21 cellular contexts compared by ENCODE assay signal in genomic region chr11:2133481-2134021, GRCh38. TPM values are rescaled to one million over a fixed set of nuclear protein-coding genes. Genes with fewer than 3 reads are reported as not detected.
DNase-seq lines count a peak whose midpoint lies in the region; ATAC-seq and TF ChIP-seq lines count a peak whose summit lies in the region.
"Had no signal": no experiment of that assay in that cellular context is flagged by ENCODE, and none has a peak within 500 bp of the region (broad histone marks: within the 10 kb centered on the region; RNA-seq: fewer than 3 reads in every experiment).

No MANE protein-coding gene starts in this region.

- intact Hi-C loops in activated CD4-positive, alpha-beta T cell treated with anti-CD3 and anti-CD28 coated beads for 36 hours (cut with DNase I, micrococcal nuclease) = no loop called here
- intact Hi-C loops in mucosa of descending colon (cut with DNase I, micrococcal nuclease) = no loop called here

- H3F3A ChIP-seq in smooth muscle cell (ENCODE audit: low read depth) = peaks cover 77% of the 10 kb centered on the region

- H4K20me1 ChIP-seq in smooth muscle cell (ENCODE audit: low read depth) = peaks cover 99% of the 10 kb centered on the region

- H3K4me2 ChIP-seq in smooth muscle cell = no peak overlapping the region

- H3K36me3 Mint-ChIP-seq in activated CD4-positive, alpha-beta T cell treated with anti-CD3 and anti-CD28 coated beads for 36 hours (ENCODE audit: low read depth) = no peaks in the 10 kb centered on the region
- no peaks in the 10 kb centered on the region for H3K36me3 Mint-ChIP-seq in activated CD4-positive, alpha-beta T cell treated with anti-CD3 and anti-CD28 coated beads, Interleukin-2, amount 10 ng/mL, durations not matched to agents 7 days and 5 days (ENCODE audit: low read depth)
- peaks cover 10% of the 10 kb centered on the region for H3K36me3 Mint-ChIP-seq in glutamatergic neuron (ENCODE audit: unreplicated experiment)
- no peaks in the 10 kb centered on the region for H3K36me3 Mint-ChIP-seq in activated naive CD8-positive, alpha-beta T cell treated with anti-CD3 and anti-CD28 coated beads, Interleukin-2, amount 50 U/mL, for 24 hours (ENCODE audit: low read depth)

- H3K27ac Mint-ChIP-seq in activated CD4-positive, alpha-beta T cell treated with anti-CD3 and anti-CD28 coated beads for 36 hours = no peak overlapping the region
- H3K27ac Mint-ChIP-seq in activated CD4-positive, alpha-beta T cell treated with anti-CD3 and anti-CD28 coated beads, Interleukin-2, amount 10 ng/mL, durations not matched to agents 7 days and 5 days = no peak overlapping the region
- H3K27ac Mint-ChIP-seq in glutamatergic neuron (ENCODE audit: unreplicated experiment) = no peak overlapping the region
- H3K27ac Mint-ChIP-seq in activated naive CD8-positive, alpha-beta T cell treated with anti-CD3 and anti-CD28 coated beads, Interleukin-2, amount 50 U/mL, for 24 hours = no peak overlapping the region

- POLR2A ChIA-PET in activated CD4-positive, alpha-beta T cell treated with anti-CD3 and anti-CD28 coated beads for 36 hours (lab: Charles Lee) = interaction anchor here (1.0 kb wide), 1 partner anchor 56 kb away, joined by 3 read pairs; no protein-coding TSS in a partner anchor
- POLR2A ChIA-PET in activated CD4-positive, alpha-beta T cell treated with anti-CD3 and anti-CD28 coated beads, Interleukin-2, amount 10 ng/mL, durations not matched to agents 7 days and 5 days (lab: Charles Lee) = no interaction called here

- H3K4me1 Mint-ChIP-seq in activated CD4-positive, alpha-beta T cell treated with anti-CD3 and anti-CD28 coated beads for 36 hours = peaks cover 7% of the 10 kb centered on the region
- peaks cover 2% of the 10 kb centered on the region for H3K4me1 Mint-ChIP-seq in activated CD4-positive, alpha-beta T cell treated with anti-CD3 and anti-CD28 coated beads, Interleukin-2, amount 10 ng/mL, durations not matched to agents 7 days and 5 days
- H3K4me1 Mint-ChIP-seq in glutamatergic neuron (ENCODE audit: low read depth, unreplicated experiment) = peaks cover 9% of the 10 kb centered on the region
- peaks cover 5% of the 10 kb centered on the region for H3K4me1 Mint-ChIP-seq in activated naive CD8-positive, alpha-beta T cell treated with anti-CD3 and anti-CD28 coated beads, Interleukin-2, amount 50 U/mL, for 24 hours

- H3K27ac ChIP-seq in smooth muscle cell (ENCODE audit: low read depth) = peak overlapping the region; percentile 28
- H3K27ac ChIP-seq: 22Rv1, HL-60, Peyer's patch had no signal

- H3K9ac ChIP-seq in smooth muscle cell (ENCODE audit: low read depth) = no peak overlapping the region

- H3K79me2 ChIP-seq in smooth muscle cell (ENCODE audit: low read depth) = peaks cover 50% of the 10 kb centered on the region

- H3K4me3 ChIP-seq in mucosa of descending colon (no peak overlapping the region), smooth muscle cell (peak overlapping the region; percentile 92)
- H3K4me3 ChIP-seq: HAP-1, Peyer's patch had no signal

- H3K36me3 ChIP-seq in mucosa of descending colon (ENCODE audit: low read depth) (no peaks in the 10 kb centered on the region), smooth muscle cell (ENCODE audit: low read depth) (no peaks in the 10 kb centered on the region)
- H3K36me3 ChIP-seq: HAP-1, Peyer's patch had no signal

- H3K27me3 Mint-ChIP-seq in activated CD4-positive, alpha-beta T cell treated with anti-CD3 and anti-CD28 coated beads for 36 hours = peaks cover 56% of the 10 kb centered on the region
- peaks cover 41% of the 10 kb centered on the region for H3K27me3 Mint-ChIP-seq in activated CD4-positive, alpha-beta T cell treated with anti-CD3 and anti-CD28 coated beads, Interleukin-2, amount 10 ng/mL, durations not matched to agents 7 days and 5 days
- H3K27me3 Mint-ChIP-seq in glutamatergic neuron (ENCODE audit: unreplicated experiment) = peaks cover 11% of the 10 kb centered on the region
- peaks cover 66% of the 10 kb centered on the region for H3K27me3 Mint-ChIP-seq in activated naive CD8-positive, alpha-beta T cell treated with anti-CD3 and anti-CD28 coated beads, Interleukin-2, amount 50 U/mL, for 24 hours

- TF ChIP-seq CTCF in glutamatergic neuron (IDR thresholded peaks at IDR 0.05; ENCODE audit: partially characterized antibody, unreplicated experiment) = no peak
- no peak for TF ChIP-seq CTCF in mucosa of descending colon (IDR thresholded peaks at IDR 0.05)
- TF ChIP-seq CTCF in smooth muscle cell (IDR thresholded peaks at IDR 0.05; ENCODE audit: borderline replicate concordance, insufficient read depth, poor library complexity, severe bottlenecking) = no peak
- TF ChIP-seq CTCF in omental fat pad (IDR thresholded peaks at IDR 0.05) = no peak

- ATAC-seq in activated CD4-positive, alpha-beta T cell treated with anti-CD3 and anti-CD28 coated beads for 36 hours = no peak
- ATAC-seq in mucosa of descending colon (no peak), omental fat pad (ENCODE audit: low FRiP score) (no peak)
- no peak for ATAC-seq in activated naive CD8-positive, alpha-beta T cell treated with anti-CD3 and anti-CD28 coated beads, Interleukin-2, amount 50 U/mL, for 24 hours

- H3K9me3 Mint-ChIP-seq in activated CD4-positive, alpha-beta T cell treated with anti-CD3 and anti-CD28 coated beads for 36 hours (ENCODE audit: low read depth) = peaks cover 4% of the 10 kb centered on the region
- H3K9me3 Mint-ChIP-seq in activated CD4-positive, alpha-beta T cell treated with anti-CD3 and anti-CD28 coated beads, Interleukin-2, amount 10 ng/mL, durations not matched to agents 7 days and 5 days = no peaks in the 10 kb centered on the region
- H3K9me3 Mint-ChIP-seq in glutamatergic neuron (ENCODE audit: unreplicated experiment) = peaks cover 8% of the 10 kb centered on the region
- no peaks in the 10 kb centered on the region for H3K9me3 Mint-ChIP-seq in activated naive CD8-positive, alpha-beta T cell treated with anti-CD3 and anti-CD28 coated beads, Interleukin-2, amount 50 U/mL, for 24 hours

- no peaks in the 10 kb centered on the region for H3K27me3 ChIP-seq in smooth muscle cell (ENCODE audit: low read depth)

- 83% methylated on average over 19 of the region's 22 CpGs for WGBS in smooth muscle cell (ENCODE audit: low lambda C conversion rate)

- no peak overlapping the region for H3K4me3 Mint-ChIP-seq in activated CD4-positive, alpha-beta T cell treated with anti-CD3 and anti-CD28 coated beads for 36 hours
- no peak overlapping the region for H3K4me3 Mint-ChIP-seq in activated CD4-positive, alpha-beta T cell treated with anti-CD3 and anti-CD28 coated beads, Interleukin-2, amount 10 ng/mL, durations not matched to agents 7 days and 5 days
- no peak overlapping the region for H3K4me3 Mint-ChIP-seq in glutamatergic neuron (ENCODE audit: unreplicated experiment)
- H3K4me3 Mint-ChIP-seq in activated naive CD8-positive, alpha-beta T cell treated with anti-CD3 and anti-CD28 coated beads, Interleukin-2, amount 50 U/mL, for 24 hours = no peak overlapping the region

- peaks cover 5% of the 10 kb centered on the region for H3K4me1 ChIP-seq in mucosa of descending colon (ENCODE audit: low read depth)
- H3K4me1 ChIP-seq in smooth muscle cell (ENCODE audit: low read depth) = peaks cover 9% of the 10 kb centered on the region
- H3K4me1 ChIP-seq: HAP-1 had no signal

- CTCF ChIA-PET in activated CD4-positive, alpha-beta T cell treated with anti-CD3 and anti-CD28 coated beads for 36 hours (lab: Charles Lee) = interaction anchor here (1.1 kb wide), 2 partner anchors 16 to 18 kb away, joined by 3 to 4 read pairs; no protein-coding TSS in a partner anchor
- CTCF ChIA-PET in activated CD4-positive, alpha-beta T cell treated with anti-CD3 and anti-CD28 coated beads, Interleukin-2, amount 10 ng/mL, durations not matched to agents 7 days and 5 days (lab: Charles Lee) = interaction anchor here (0.7 to 1.4 kb wide), 3 partner anchors 10 to 96 kb away, joined by 3 to 5 read pairs (median 4); no protein-coding TSS in a partner anchor

- no peaks in the 10 kb centered on the region for H3K9me3 ChIP-seq in mucosa of descending colon
- H3K9me3 ChIP-seq in smooth muscle cell (replicated peaks; ENCODE audit: low read depth) = no peaks in the 10 kb centered on the region
- H3K9me3 ChIP-seq: HAP-1, Peyer's patch had no signal

- peak; percentile 3 for DNase-seq in activated CD4-positive, alpha-beta T cell treated with anti-CD3 and anti-CD28 coated beads for 36 hours
- DNase-seq in activated CD4-positive, alpha-beta T cell treated with anti-CD3 and anti-CD28 coated beads, Interleukin-2, amount 10 ng/mL, durations not matched to agents 7 days and 5 days = no peak
- DNase-seq in glutamatergic neuron = peak; percentile 19
- peak in 2 of 3 donors; percentile 9 to 44 for DNase-seq in mucosa of descending colon
- DNase-seq in smooth muscle cell (lab: John Stamatoyannopoulos, UW; ENCODE audit: unreplicated experiment) = no peak
- no peak for DNase-seq in omental fat pad (ENCODE audit: low spot score)
- no peak for DNase-seq in NCI-H2171 (lab: John Stamatoyannopoulos, UW)
- DNase-seq in activated naive CD8-positive, alpha-beta T cell treated with anti-CD3 and anti-CD28 coated beads, Interleukin-2, amount 50 U/mL, for 24 hours = no peak
- DNase-seq: DMS153, GF-D8, IMR-90, NCI-H1417, NCI-H187 treated with DMSO at 0.1 percent for 48 hours, NCI-H226, Peyer's patch had no signal

- no peak overlapping the region for H2AFZ ChIP-seq in smooth muscle cell (ENCODE audit: low read depth)

RNA-seq across cellular contexts. Expression of gene IGF2, which starts 5.6 kb away (rescaled TPM):
- total RNA-seq in activated CD4-positive, alpha-beta T cell treated with anti-CD3 and anti-CD28 coated beads for 36 hours = 1 to 10 TPM; 8.6 to 9.2 TPM
- total RNA-seq in activated CD4-positive, alpha-beta T cell treated with anti-CD3 and anti-CD28 coated beads, Interleukin-2, amount 10 ng/mL, durations not matched to agents 7 days and 5 days = under 1 TPM; 0.07 to 0.08 TPM
- 21.5 TPM for total RNA-seq in glutamatergic neuron (ENCODE audit: unreplicated experiment)
- 10 to 100 TPM in 2 of 3 donors, 1 to 10 TPM in 1; 7.6 to 27.6 (median 12.1) TPM for total RNA-seq in mucosa of descending colon
- 2,086 and 2,274 TPM in 2 replicates for total RNA-seq in smooth muscle cell
- 3,825 and 3,877 TPM in 2 replicates for polyA plus RNA-seq in smooth muscle cell
- 10 to 100 TPM; 44.6 to 69.4 (median 52.3) TPM for total RNA-seq in omental fat pad

RNA-seq across cellular contexts. Expression of gene INS, which starts 27.5 kb away (rescaled TPM):
- total RNA-seq in activated CD4-positive, alpha-beta T cell treated with anti-CD3 and anti-CD28 coated beads for 36 hours = not detected
- total RNA-seq in activated CD4-positive, alpha-beta T cell treated with anti-CD3 and anti-CD28 coated beads, Interleukin-2, amount 10 ng/mL, durations not matched to agents 7 days and 5 days = not detected
- total RNA-seq in glutamatergic neuron (ENCODE audit: unreplicated experiment) = not detected
- total RNA-seq in mucosa of descending colon = not detected
- not detected in 2 replicates for total RNA-seq in smooth muscle cell
- not detected in 2 replicates for polyA plus RNA-seq in smooth muscle cell
- not detected for total RNA-seq in omental fat pad
- total RNA-seq: Daoy, HT1080, IMR-90, M059J, Peyer's patch had no signal
- polyA plus RNA-seq: IMR-90 had no signal

RNA-seq across cellular contexts. Expression of gene TH, which starts 38.1 kb away (rescaled TPM):
- not detected for total RNA-seq in activated CD4-positive, alpha-beta T cell treated with anti-CD3 and anti-CD28 coated beads for 36 hours
- not detected for total RNA-seq in activated CD4-positive, alpha-beta T cell treated with anti-CD3 and anti-CD28 coated beads, Interleukin-2, amount 10 ng/mL, durations not matched to agents 7 days and 5 days
- total RNA-seq in glutamatergic neuron (ENCODE audit: unreplicated experiment) (not detected), mucosa of descending colon (under 1 TPM in 1 of 3 donors, not detected in 2; 0.17 TPM), smooth muscle cell (not detected in 2 replicates), omental fat pad (not detected)
- not detected in 2 replicates for polyA plus RNA-seq in smooth muscle cell
- total RNA-seq: Daoy, HT1080, IMR-90 had no signal

Comparison
In these comparisons a context has a peak if more than half of its experiments do, and no peak if none do; other contexts are left out.
1. DNase-seq: peak in activated CD4-positive, alpha-beta T cell treated with anti-CD3 and anti-CD28 coated beads for 36 hours (single experiment), glutamatergic neuron (single experiment) and mucosa of descending colon (2 of 3); none in activated CD4-positive, alpha-beta T cell treated with anti-CD3 and anti-CD28 coated beads, Interleukin-2, amount 10 ng/mL, durations not matched to agents 7 days and 5 days (single experiment), smooth muscle cell (single experiment), omental fat pad (single experiment), NCI-H2171 (single experiment) and activated naive CD8-positive, alpha-beta T cell treated with anti-CD3 and anti-CD28 coated beads, Interleukin-2, amount 50 U/mL, for 24 hours (single experiment).
2. RNA of gene IGF2, which starts 5.6 kb away (total RNA-seq): 2,086 to 2,274 TPM in smooth muscle cell; 44.6 to 69.4 TPM in omental fat pad, 21.5 TPM in glutamatergic neuron (single experiment), 7.6 to 27.6 TPM in mucosa of descending colon, 8.6 to 9.2 TPM in activated CD4-positive, alpha-beta T cell treated with anti-CD3 and anti-CD28 coated beads for 36 hours and 0.07 to 0.08 TPM in activated CD4-positive, alpha-beta T cell treated with anti-CD3 and anti-CD28 coated beads, Interleukin-2, amount 10 ng/mL, durations not matched to agents 7 days and 5 days; every median in the first group is over 10 times any median in the second.